1 cellular context compared by ENCODE assay signal in the genomic region with DNA sequence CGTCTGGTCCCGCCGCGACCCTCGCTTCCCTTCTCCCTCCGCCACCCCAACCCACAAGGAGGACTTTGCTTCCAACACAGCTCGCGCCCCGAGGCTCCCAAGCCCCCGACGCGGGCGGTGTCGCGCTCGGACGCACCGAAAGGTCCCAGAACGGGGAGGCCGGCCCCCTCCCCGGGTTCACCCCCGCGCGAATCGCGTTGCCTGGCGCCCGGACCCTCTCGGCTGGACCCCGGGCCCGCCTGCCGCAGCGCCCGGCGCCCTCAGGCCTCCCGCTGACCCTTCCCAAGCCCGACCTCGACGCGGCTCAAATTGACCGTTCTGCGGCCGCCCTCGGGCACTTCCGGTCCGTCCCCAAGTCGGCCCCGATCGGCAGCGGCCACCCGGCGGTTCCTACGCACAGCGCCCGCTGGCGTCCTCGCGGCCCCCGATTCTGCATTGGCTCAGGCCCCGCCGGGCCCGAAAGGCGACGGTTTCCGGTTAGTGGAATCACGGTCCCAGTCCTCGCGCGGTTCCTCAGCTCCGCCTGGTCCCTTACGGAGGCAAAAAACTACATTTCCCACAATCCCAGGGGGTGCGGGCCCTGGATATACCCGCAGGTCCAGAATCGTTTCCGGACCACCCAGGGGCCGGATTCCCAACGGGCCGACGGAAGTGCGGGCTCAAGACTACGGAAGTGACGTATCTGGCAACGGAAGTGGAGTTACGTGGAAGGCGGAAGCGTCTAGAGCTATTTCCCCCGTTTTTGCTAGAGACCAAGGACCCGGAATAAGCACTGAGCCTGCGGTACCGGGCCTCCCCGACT.
A peak's percentile ranks its signal among the peaks of the same experiment; 100 is the strongest.
TF ChIP-seq lines count a peak whose summit lies in the region.

Gene AURKAIP1 (minus strand): TSS at position 347 of the 802 bp plus-strand sequence. CDS start 451 bp downstream, outside the sequence.

TF ChIP-seq in HepG2, 621 proteins besides CTCF, POLR2A, EP300 and RAD21 (continued from another document and continues in another):
- TF ChIP-seq DNMT1 (CRISPR knock-in tag; IDR thresholded peaks at IDR 0.05) (peak; percentile 98; the same call in 1 of the 2 replicates), GATAD1 (CRISPR knock-in tag; IDR thresholded peaks at IDR 0.05) (peak; percentile 98), SNAPC2 (CRISPR knock-in tag; IDR thresholded peaks at IDR 0.05) (no peak; the same call in none of the 2 replicates), ZNF713 (CRISPR knock-in tag; IDR thresholded peaks at IDR 0.05) (peak; percentile 85; the same call in 1 of the 2 replicates), ZNF564 (CRISPR knock-in tag; IDR thresholded peaks at IDR 0.05) (peak; percentile 97), JDP2 (CRISPR knock-in tag; IDR thresholded peaks at IDR 0.05; ENCODE audit: borderline replicate concordance) (no peak), LCORL (IDR thresholded peaks at IDR 0.05) (no peak), LCORL (CRISPR knock-in tag; IDR thresholded peaks at IDR 0.05) (peak; percentile 92), HNRNPL (IDR thresholded peaks at IDR 0.05; ENCODE audit: low read depth, low read length) (0 out of 2 replicates have a peak, but pooled peaks have one; percentile 57), ZNF503 (CRISPR knock-in tag; IDR thresholded peaks at IDR 0.05) (peak; percentile 79), TFAP4 (IDR thresholded peaks at IDR 0.05; ENCODE audit: borderline replicate concordance, low read depth) (peak; percentile 49; the same call in 1 of the 2 replicates), SYNCRIP (IDR thresholded peaks at IDR 0.05; ENCODE audit: insufficient read depth, low read depth, low read length) (no peak), SP5 (CRISPR knock-in tag; IDR thresholded peaks at IDR 0.05; ENCODE audit: borderline replicate concordance, low read depth) (peak; percentile 62; the same call in 1 of the 2 replicates), ZMYM4 (CRISPR knock-in tag; IDR thresholded peaks at IDR 0.05) (peak; percentile 89), ZNF773 (CRISPR knock-in tag; IDR thresholded peaks at IDR 0.05; ENCODE audit: borderline replicate concordance) (no peak), SRSF4 (IDR thresholded peaks at IDR 0.05; ENCODE audit: low read depth, low read length, poor library complexity, severe bottlenecking) (no peak), HNRNPLL (IDR thresholded peaks at IDR 0.05; ENCODE audit: low read depth, low read length, poor library complexity, severe bottlenecking) (peak; percentile 90), SIN3A (IDR thresholded peaks at IDR 0.05; ENCODE audit: borderline replicate concordance, low read depth, low read length) (peak; percentile 42), ETV6 (CRISPR knock-in tag; conservative IDR thresholded peaks at IDR 0.05) (peak; percentile 96), NBN (conservative IDR thresholded peaks at IDR 0.05) (no peak), KAT7 (CRISPR knock-in tag; IDR thresholded peaks at IDR 0.05; ENCODE audit: borderline replicate concordance) (peak; percentile 97; the same call in 1 of the 2 replicates), MTA3 (CRISPR knock-in tag; IDR thresholded peaks at IDR 0.05) (no peak), ZNF337 (CRISPR knock-in tag; IDR thresholded peaks at IDR 0.05; ENCODE audit: borderline replicate concordance, low read depth) (peak; percentile 96; the same call in 1 of the 2 replicates), ZNF280B (CRISPR knock-in tag; IDR thresholded peaks at IDR 0.05; ENCODE audit: borderline replicate concordance) (0 out of 2 replicates have a peak, but pooled peaks have one; percentile 34), TAF1 (CRISPR knock-in tag; IDR thresholded peaks at IDR 0.05) (peak; percentile 90), ARNTL (CRISPR knock-in tag; IDR thresholded peaks at IDR 0.05) (peak; percentile 85), ZNF432 (CRISPR knock-in tag; IDR thresholded peaks at IDR 0.05; ENCODE audit: borderline replicate concordance) (no peak), ZNF350 (CRISPR knock-in tag; IDR thresholded peaks at IDR 0.05; ENCODE audit: borderline replicate concordance, low read depth) (peak; percentile 99), ATF1 (CRISPR knock-in tag; IDR thresholded peaks at IDR 0.05) (peak; percentile 93), PTBP1 (IDR thresholded peaks at IDR 0.05; ENCODE audit: low read depth, low read length, poor library complexity, severe bottlenecking) (no peak), ESRRA (CRISPR knock-in tag; IDR thresholded peaks at IDR 0.05; ENCODE audit: low read depth) (peak; percentile 80; the same call in 1 of the 2 replicates), ZNF782 (CRISPR knock-in tag; IDR thresholded peaks at IDR 0.05; ENCODE audit: borderline replicate concordance) (no peak)
- TF ChIP-seq, protein P1, sequence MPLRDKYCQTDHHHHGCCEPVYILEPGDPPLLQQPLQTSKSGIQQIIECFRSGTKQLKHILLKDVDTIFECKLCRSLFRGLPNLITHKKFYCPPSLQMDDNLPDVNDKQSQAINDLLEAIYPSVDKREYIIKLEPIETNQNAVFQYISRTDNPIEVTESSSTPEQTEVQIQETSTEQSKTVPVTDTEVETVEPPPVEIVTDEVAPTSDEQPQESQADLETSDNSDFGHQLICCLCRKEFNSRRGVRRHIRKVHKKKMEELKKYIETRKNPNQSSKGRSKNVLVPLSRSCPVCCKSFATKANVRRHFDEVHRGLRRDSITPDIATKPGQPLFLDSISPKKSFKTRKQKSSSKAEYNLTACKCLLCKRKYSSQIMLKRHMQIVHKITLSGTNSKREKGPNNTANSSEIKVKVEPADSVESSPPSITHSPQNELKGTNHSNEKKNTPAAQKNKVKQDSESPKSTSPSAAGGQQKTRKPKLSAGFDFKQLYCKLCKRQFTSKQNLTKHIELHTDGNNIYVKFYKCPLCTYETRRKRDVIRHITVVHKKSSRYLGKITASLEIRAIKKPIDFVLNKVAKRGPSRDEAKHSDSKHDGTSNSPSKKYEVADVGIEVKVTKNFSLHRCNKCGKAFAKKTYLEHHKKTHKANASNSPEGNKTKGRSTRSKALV (CRISPR knock-in tag; IDR thresholded peaks at IDR 0.05): no peak
- TF ChIP-seq, protein P2, sequence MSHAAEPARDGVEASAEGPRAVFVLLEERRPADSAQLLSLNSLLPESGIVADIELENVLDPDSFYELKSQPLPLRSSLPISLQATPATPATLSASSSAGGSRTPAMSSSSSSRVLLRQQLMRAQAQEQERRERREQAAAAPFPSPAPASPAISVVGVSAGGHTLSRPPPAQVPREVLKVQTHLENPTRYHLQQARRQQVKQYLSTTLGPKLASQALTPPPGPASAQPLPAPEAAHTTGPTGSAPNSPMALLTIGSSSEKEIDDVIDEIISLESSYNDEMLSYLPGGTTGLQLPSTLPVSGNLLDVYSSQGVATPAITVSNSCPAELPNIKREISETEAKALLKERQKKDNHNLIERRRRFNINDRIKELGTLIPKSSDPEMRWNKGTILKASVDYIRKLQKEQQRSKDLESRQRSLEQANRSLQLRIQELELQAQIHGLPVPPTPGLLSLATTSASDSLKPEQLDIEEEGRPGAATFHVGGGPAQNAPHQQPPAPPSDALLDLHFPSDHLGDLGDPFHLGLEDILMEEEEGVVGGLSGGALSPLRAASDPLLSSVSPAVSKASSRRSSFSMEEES (CRISPR knock-in tag; IDR thresholded peaks at IDR 0.05): peak; percentile 73
- TF ChIP-seq, protein P3, sequence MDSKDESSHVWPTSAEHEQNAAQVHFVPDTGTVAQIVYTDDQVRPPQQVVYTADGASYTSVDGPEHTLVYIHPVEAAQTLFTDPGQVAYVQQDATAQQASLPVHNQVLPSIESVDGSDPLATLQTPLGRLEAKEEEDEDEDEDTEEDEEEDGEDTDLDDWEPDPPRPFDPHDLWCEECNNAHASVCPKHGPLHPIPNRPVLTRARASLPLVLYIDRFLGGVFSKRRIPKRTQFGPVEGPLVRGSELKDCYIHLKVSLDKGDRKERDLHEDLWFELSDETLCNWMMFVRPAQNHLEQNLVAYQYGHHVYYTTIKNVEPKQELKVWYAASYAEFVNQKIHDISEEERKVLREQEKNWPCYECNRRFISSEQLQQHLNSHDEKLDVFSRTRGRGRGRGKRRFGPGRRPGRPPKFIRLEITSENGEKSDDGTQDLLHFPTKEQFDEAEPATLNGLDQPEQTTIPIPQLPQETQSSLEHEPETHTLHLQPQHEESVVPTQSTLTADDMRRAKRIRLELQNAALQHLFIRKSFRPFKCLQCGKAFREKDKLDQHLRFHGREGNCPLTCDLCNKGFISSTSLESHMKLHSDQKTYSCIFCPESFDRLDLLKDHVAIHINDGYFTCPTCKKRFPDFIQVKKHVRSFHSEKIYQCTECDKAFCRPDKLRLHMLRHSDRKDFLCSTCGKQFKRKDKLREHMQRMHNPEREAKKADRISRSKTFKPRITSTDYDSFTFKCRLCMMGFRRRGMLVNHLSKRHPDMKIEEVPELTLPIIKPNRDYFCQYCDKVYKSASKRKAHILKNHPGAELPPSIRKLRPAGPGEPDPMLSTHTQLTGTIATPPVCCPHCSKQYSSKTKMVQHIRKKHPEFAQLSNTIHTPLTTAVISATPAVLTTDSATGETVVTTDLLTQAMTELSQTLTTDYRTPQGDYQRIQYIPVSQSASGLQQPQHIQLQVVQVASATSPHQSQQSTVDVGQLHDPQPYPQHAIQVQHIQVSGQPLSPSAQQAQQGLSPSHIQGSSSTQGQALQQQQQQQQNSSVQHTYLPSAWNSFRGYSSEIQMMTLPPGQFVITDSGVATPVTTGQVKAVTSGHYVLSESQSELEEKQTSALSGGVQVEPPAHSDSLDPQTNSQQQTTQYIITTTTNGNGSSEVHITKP (CRISPR knock-in tag; IDR thresholded peaks at IDR 0.05; ENCODE audit: low read depth): peak; percentile 92
- TF ChIP-seq, protein P4, sequence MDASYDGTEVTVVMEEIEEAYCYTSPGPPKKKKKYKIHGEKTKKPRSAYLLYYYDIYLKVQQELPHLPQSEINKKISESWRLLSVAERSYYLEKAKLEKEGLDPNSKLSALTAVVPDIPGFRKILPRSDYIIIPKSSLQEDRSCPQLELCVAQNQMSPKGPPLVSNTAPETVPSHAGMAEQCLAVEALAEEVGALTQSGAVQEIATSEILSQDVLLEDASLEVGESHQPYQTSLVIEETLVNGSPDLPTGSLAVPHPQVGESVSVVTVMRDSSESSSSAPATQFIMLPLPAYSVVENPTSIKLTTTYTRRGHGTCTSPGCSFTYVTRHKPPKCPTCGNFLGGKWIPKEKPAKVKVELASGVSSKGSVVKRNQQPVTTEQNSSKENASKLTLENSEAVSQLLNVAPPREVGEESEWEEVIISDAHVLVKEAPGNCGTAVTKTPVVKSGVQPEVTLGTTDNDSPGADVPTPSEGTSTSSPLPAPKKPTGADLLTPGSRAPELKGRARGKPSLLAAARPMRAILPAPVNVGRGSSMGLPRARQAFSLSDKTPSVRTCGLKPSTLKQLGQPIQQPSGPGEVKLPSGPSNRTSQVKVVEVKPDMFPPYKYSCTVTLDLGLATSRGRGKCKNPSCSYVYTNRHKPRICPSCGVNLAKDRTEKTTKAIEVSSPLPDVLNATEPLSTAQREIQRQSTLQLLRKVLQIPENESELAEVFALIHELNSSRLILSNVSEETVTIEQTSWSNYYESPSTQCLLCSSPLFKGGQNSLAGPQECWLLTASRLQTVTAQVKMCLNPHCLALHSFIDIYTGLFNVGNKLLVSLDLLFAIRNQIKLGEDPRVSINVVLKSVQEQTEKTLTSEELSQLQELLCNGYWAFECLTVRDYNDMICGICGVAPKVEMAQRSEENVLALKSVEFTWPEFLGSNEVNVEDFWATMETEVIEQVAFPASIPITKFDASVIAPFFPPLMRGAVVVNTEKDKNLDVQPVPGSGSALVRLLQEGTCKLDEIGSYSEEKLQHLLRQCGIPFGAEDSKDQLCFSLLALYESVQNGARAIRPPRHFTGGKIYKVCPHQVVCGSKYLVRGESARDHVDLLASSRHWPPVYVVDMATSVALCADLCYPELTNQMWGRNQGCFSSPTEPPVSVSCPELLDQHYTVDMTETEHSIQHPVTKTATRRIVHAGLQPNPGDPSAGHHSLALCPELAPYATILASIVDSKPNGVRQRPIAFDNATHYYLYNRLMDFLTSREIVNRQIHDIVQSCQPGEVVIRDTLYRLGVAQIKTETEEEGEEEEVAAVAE (CRISPR knock-in tag; IDR thresholded peaks at IDR 0.05; ENCODE audit: borderline replicate concordance): peak; percentile 89; the same call in 1 of the 2 replicates
- TF ChIP-seq, protein P5, sequence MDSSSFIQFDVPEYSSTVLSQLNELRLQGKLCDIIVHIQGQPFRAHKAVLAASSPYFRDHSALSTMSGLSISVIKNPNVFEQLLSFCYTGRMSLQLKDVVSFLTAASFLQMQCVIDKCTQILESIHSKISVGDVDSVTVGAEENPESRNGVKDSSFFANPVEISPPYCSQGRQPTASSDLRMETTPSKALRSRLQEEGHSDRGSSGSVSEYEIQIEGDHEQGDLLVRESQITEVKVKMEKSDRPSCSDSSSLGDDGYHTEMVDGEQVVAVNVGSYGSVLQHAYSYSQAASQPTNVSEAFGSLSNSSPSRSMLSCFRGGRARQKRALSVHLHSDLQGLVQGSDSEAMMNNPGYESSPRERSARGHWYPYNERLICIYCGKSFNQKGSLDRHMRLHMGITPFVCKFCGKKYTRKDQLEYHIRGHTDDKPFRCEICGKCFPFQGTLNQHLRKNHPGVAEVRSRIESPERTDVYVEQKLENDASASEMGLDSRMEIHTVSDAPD (CRISPR knock-in tag; IDR thresholded peaks at IDR 0.05): no peak; the same call in 1 of the 2 replicates
